8 cellular contexts compared by ENCODE assay signal in the genomic region with DNA sequence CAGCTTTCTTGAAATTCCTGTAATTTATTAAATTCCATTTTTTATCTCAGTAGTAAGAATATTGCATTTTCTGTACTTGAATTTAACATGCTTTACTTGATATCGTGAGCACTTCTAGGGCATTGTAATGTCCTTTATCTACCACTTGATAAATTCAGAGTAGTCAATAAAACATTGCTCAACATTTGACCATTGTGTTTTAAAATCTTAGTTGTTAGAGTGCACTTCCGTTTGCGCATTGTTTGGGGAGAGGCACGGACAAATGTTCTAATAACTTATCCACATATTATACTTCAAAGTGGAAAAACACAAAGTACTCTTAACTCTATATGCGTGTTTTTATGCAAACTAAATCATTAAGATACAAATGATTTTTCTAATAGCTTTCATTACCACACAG.
DNase-seq lines count a peak whose midpoint lies in the region; ATAC-seq and TF ChIP-seq lines count a peak whose summit lies in the region.

No MANE protein-coding gene starts in this region.

- H3K27me3 ChIP-seq in KMS-11 (ENCODE audit: insufficient read depth, low read depth) (no peaks in the 10 kb centered on the region), iPS DF 6.9 (ENCODE audit: control insufficient read depth, insufficient read depth, low read length) (no peaks in the 10 kb centered on the region)

- no peak for TF ChIP-seq CTCF in KMS-11 (conservative IDR thresholded peaks at IDR 0.05; ENCODE audit: low read depth, low read length)

- peak overlapping the region; percentile 92 for H2AFZ ChIP-seq in KMS-11 (ENCODE audit: low read depth)

- no peaks in the 10 kb centered on the region for H3K9me3 ChIP-seq in iPS DF 6.9 (ENCODE audit: control insufficient read depth, insufficient read depth, low read length)

- no peaks in the 10 kb centered on the region for H4K20me1 ChIP-seq in KMS-11 (ENCODE audit: insufficient read depth)

- H3K27ac ChIP-seq in KMS-11 (peak overlapping the region; percentile 41; the same call in 1 of the 2 replicates), angular gyrus (ENCODE audit: low read depth, low read length) (peak overlapping the region; percentile 83), iPS DF 6.9 (ENCODE audit: low read length) (no peak overlapping the region), skin epidermis (peak overlapping the region in 20 of 21 experiments; percentile 75 to 98 (median 92))

- peak; percentile 8 for DNase-seq in GF-D8 (lab: John Stamatoyannopoulos, UW)
- no peak for DNase-seq in iPS DF 6.9 (ENCODE audit: low read depth, low spot score)
- no peak for DNase-seq in middle frontal gyrus (ENCODE audit: extremely low spot score, low spot score)

- ATAC-seq in HG03571 (IDR thresholded peaks at IDR 0.05; ENCODE audit: unreplicated experiment) (no peak), GM18498 (IDR thresholded peaks at IDR 0.05; ENCODE audit: unreplicated experiment) (no peak)

- peaks cover 19% of the 10 kb centered on the region; the same call in 1 of the 2 replicates for H3K79me2 ChIP-seq in KMS-11 (ENCODE audit: insufficient read depth, low read depth)

- H3K36me3 ChIP-seq in KMS-11 (ENCODE audit: insufficient read depth) (no peaks in the 10 kb centered on the region), iPS DF 6.9 (ENCODE audit: control insufficient read depth, insufficient read depth, low read length) (no peaks in the 10 kb centered on the region)

- peaks cover 16% of the 10 kb centered on the region for H3K4me1 ChIP-seq in KMS-11 (ENCODE audit: low read depth, poor library complexity, severe bottlenecking)
- H3K4me1 ChIP-seq in iPS DF 6.9 (ENCODE audit: control insufficient read depth, insufficient read depth, low read length): no peaks in the 10 kb centered on the region

- no peak overlapping the region for H3K4me3 ChIP-seq in KMS-11 (IDR thresholded peaks at IDR 0.05; ENCODE audit: insufficient read depth, low read depth, low read length)
- H3K4me3 ChIP-seq in iPS DF 6.9 (ENCODE audit: low read length): peak overlapping the region; percentile 70; the same call in 1 of the 2 replicates
- peak overlapping the region; percentile 53 to 86 (median 63) for H3K4me3 ChIP-seq in skin epidermis

- no CpG with 5 or more reads among the region's 5 CpGs for WGBS in iPS DF 6.9 (ENCODE audit: insufficient coverage, insufficient read length)

- H3K4me2 ChIP-seq in KMS-11: peak overlapping the region; percentile 50

- H3K9ac ChIP-seq in KMS-11: peak overlapping the region; percentile 55; the same call in 1 of the 2 replicates
